ENCODE assay signal across 1 cellular context in genomic region chr15:68821898-68822380, GRCh38.
TF ChIP-seq lines count a peak whose summit lies in the region.

No MANE protein-coding gene starts in this region.

TF ChIP-seq in HepG2, 621 proteins besides CTCF, POLR2A, EP300 and RAD21 (continued from another document):
- TF ChIP-seq FOXA1 (IDR thresholded peaks at IDR 0.05) (no peak), FOXA1 (CRISPR knock-in tag; IDR thresholded peaks at IDR 0.05) (peak; percentile 38; the same call in 1 of the 2 replicates), HOXD1 (CRISPR knock-in tag; IDR thresholded peaks at IDR 0.05) (no peak), HOXA5 (CRISPR knock-in tag; IDR thresholded peaks at IDR 0.05) (peak; percentile 59; the same call in 1 of the 2 replicates), ZBTB26 (CRISPR knock-in tag; IDR thresholded peaks at IDR 0.05; ENCODE audit: borderline replicate concordance) (peak; percentile 99), ZNF354B (CRISPR knock-in tag; IDR thresholded peaks at IDR 0.05) (no peak), SOX5 (CRISPR knock-in tag; IDR thresholded peaks at IDR 0.05; ENCODE audit: borderline replicate concordance) (peak; percentile 54; the same call in 1 of the 2 replicates), FOSL2 (CRISPR knock-in tag; IDR thresholded peaks at IDR 0.05) (peak; percentile 3; the same call in 1 of the 2 replicates), SIX4 (CRISPR knock-in tag; IDR thresholded peaks at IDR 0.05) (0 out of 2 replicates have a peak, but pooled peaks have one; percentile 16), ISL2 (CRISPR knock-in tag; IDR thresholded peaks at IDR 0.05) (0 out of 2 replicates have a peak, but pooled peaks have one; percentile 34), ZBTB21 (CRISPR knock-in tag; IDR thresholded peaks at IDR 0.05) (no peak), DPF2 (CRISPR knock-in tag; IDR thresholded peaks at IDR 0.05; ENCODE audit: borderline replicate concordance, low read depth) (no peak), TARDBP (CRISPR knock-in tag; IDR thresholded peaks at IDR 0.05) (0 out of 2 replicates have a peak, but pooled peaks have one; percentile 14), SPEN (CRISPR knock-in tag; IDR thresholded peaks at IDR 0.05; ENCODE audit: low read depth) (no peak), FOXP1 (IDR thresholded peaks at IDR 0.05) (no peak), FOXP1 (CRISPR knock-in tag; IDR thresholded peaks at IDR 0.05) (peak; percentile 44; the same call in 1 of the 2 replicates), KAT8 (CRISPR knock-in tag; IDR thresholded peaks at IDR 0.05) (peak; percentile 21; the same call in 1 of the 2 replicates), TEF (CRISPR knock-in tag; IDR thresholded peaks at IDR 0.05) (peak; percentile 83; the same call in 1 of the 2 replicates), FOXA3 (CRISPR knock-in tag; IDR thresholded peaks at IDR 0.05) (peak; percentile 63; the same call in 1 of the 2 replicates), GATAD2A (CRISPR knock-in tag; IDR thresholded peaks at IDR 0.05) (peak; percentile 79), ARID5B (CRISPR knock-in tag; IDR thresholded peaks at IDR 0.05) (peak; percentile 77), ZGPAT (CRISPR knock-in tag; IDR thresholded peaks at IDR 0.05) (peak; percentile 30; the same call in 1 of the 2 replicates), EZH2 (conservative IDR thresholded peaks at IDR 0.05; ENCODE audit: low read depth, low read length) (no peak), HNF4A (CRISPR knock-in tag; IDR thresholded peaks at IDR 0.05) (peak; percentile 46; the same call in 1 of the 2 replicates), ZNF124 (CRISPR knock-in tag; IDR thresholded peaks at IDR 0.05) (no peak), BCL6 (CRISPR knock-in tag; IDR thresholded peaks at IDR 0.05) (peak; percentile 86), SOX13 (IDR thresholded peaks at IDR 0.05) (no peak), SOX13 (CRISPR knock-in tag; conservative IDR thresholded peaks at IDR 0.05 in 1 of 2, IDR thresholded peaks at IDR 0.05 in 1 of 2) (peak in 1 of 2 experiments; percentile 54; a peak in 1 of 4 replicates), MED1 (CRISPR knock-in tag; IDR thresholded peaks at IDR 0.05) (0 out of 2 replicates have a peak, but pooled peaks have one; percentile 40), CREB1 (IDR thresholded peaks at IDR 0.05) (no peak), CREB1 (CRISPR knock-in tag; IDR thresholded peaks at IDR 0.05) (0 out of 2 replicates have a peak, but pooled peaks have one; percentile 27), HMG20A (CRISPR knock-in tag; IDR thresholded peaks at IDR 0.05; ENCODE audit: borderline replicate concordance) (peak; percentile 52; the same call in 1 of the 2 replicates), RARA (CRISPR knock-in tag; IDR thresholded peaks at IDR 0.05) (peak; percentile 42; the same call in 1 of the 2 replicates)
- TF ChIP-seq, protein P1, sequence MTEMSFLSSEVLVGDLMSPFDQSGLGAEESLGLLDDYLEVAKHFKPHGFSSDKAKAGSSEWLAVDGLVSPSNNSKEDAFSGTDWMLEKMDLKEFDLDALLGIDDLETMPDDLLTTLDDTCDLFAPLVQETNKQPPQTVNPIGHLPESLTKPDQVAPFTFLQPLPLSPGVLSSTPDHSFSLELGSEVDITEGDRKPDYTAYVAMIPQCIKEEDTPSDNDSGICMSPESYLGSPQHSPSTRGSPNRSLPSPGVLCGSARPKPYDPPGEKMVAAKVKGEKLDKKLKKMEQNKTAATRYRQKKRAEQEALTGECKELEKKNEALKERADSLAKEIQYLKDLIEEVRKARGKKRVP (CRISPR knock-in tag; IDR thresholded peaks at IDR 0.05), result peak in 1 of 2 experiments; percentile 95; a peak in 2 of 4 replicates
- TF ChIP-seq, protein P2, sequence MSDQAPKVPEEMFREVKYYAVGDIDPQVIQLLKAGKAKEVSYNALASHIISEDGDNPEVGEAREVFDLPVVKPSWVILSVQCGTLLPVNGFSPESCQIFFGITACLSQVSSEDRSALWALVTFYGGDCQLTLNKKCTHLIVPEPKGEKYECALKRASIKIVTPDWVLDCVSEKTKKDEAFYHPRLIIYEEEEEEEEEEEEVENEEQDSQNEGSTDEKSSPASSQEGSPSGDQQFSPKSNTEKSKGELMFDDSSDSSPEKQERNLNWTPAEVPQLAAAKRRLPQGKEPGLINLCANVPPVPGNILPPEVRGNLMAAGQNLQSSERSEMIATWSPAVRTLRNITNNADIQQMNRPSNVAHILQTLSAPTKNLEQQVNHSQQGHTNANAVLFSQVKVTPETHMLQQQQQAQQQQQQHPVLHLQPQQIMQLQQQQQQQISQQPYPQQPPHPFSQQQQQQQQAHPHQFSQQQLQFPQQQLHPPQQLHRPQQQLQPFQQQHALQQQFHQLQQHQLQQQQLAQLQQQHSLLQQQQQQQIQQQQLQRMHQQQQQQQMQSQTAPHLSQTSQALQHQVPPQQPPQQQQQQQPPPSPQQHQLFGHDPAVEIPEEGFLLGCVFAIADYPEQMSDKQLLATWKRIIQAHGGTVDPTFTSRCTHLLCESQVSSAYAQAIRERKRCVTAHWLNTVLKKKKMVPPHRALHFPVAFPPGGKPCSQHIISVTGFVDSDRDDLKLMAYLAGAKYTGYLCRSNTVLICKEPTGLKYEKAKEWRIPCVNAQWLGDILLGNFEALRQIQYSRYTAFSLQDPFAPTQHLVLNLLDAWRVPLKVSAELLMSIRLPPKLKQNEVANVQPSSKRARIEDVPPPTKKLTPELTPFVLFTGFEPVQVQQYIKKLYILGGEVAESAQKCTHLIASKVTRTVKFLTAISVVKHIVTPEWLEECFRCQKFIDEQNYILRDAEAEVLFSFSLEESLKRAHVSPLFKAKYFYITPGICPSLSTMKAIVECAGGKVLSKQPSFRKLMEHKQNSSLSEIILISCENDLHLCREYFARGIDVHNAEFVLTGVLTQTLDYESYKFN (CRISPR knock-in tag; conservative IDR thresholded peaks at IDR 0.05), result 0 out of 2 replicates have a peak, but pooled peaks have one; percentile 39
- TF ChIP-seq, protein P3, sequence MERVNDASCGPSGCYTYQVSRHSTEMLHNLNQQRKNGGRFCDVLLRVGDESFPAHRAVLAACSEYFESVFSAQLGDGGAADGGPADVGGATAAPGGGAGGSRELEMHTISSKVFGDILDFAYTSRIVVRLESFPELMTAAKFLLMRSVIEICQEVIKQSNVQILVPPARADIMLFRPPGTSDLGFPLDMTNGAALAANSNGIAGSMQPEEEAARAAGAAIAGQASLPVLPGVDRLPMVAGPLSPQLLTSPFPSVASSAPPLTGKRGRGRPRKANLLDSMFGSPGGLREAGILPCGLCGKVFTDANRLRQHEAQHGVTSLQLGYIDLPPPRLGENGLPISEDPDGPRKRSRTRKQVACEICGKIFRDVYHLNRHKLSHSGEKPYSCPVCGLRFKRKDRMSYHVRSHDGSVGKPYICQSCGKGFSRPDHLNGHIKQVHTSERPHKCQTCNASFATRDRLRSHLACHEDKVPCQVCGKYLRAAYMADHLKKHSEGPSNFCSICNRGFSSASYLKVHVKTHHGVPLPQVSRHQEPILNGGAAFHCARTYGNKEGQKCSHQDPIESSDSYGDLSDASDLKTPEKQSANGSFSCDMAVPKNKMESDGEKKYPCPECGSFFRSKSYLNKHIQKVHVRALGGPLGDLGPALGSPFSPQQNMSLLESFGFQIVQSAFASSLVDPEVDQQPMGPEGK (CRISPR knock-in tag; IDR thresholded peaks at IDR 0.05), result peak; percentile 18; the same call in 1 of the 2 replicates
- TF ChIP-seq, protein P4, sequence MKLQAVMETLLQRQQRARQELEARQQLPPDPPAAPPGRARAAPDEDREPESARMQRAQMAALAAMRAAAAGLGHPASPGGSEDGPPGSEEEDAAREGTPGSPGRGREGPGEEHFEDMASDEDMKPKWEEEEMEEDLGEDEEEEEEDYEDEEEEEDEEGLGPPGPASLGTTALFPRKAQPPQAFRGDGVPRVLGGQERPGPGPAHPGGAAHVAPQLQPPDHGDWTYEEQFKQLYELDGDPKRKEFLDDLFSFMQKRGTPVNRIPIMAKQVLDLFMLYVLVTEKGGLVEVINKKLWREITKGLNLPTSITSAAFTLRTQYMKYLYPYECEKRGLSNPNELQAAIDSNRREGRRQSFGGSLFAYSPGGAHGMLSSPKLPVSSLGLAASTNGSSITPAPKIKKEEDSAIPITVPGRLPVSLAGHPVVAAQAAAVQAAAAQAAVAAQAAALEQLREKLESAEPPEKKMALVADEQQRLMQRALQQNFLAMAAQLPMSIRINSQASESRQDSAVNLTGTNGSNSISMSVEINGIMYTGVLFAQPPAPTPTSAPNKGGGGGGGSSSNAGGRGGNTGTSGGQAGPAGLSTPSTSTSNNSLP (IDR thresholded peaks at IDR 0.05; ENCODE audit: low read depth, low read length), result peak; percentile 79
